ENCODE assay signal across 15 cellular contexts in genomic region chr19:38392707-38393308, GRCh38. TPM values are rescaled to one million over a fixed set of nuclear protein-coding genes. Genes with fewer than 3 reads are reported as not detected.
DNase-seq lines count a peak whose midpoint lies in the region; ATAC-seq, FAIRE-seq and TF ChIP-seq lines count a peak whose summit lies in the region.
"Had no signal": no experiment of that assay in that cellular context is flagged by ENCODE, and none has a peak within 500 bp of the region (broad histone marks: within the 10 kb centered on the region; RNA-seq: fewer than 3 reads in every experiment).

No MANE protein-coding gene starts in this region.

- no peaks in the 10 kb centered on the region for H3K9me3 Mint-ChIP-seq in naive thymus-derived CD4-positive, alpha-beta T cell
- H3K9me3 Mint-ChIP-seq: CD4-positive, alpha-beta memory T cell had no signal

- H3K79me2 ChIP-seq in HepG2 (ENCODE audit: insufficient read depth, low read length): no peaks in the 10 kb centered on the region

- peaks cover 0 to 38% (median 13%) of the 10 kb centered on the region in 5 donors for H3K27me3 Mint-ChIP-seq in naive thymus-derived CD4-positive, alpha-beta T cell

- in situ Hi-C loops in Caki2 (cut with HindIII; ENCODE audit: low pct_unique_long_range_greater_than_20kb, low sequenced_read_pairs) (no loop called here), HepG2 (cut with HindIII; ENCODE audit: extremely low pct_ligation_motif_present, low pct_unique_long_range_greater_than_20kb) (no loop called here)

- POLR2A ChIA-PET in HepG2 (lab: Yijun Ruan, JAX): interaction anchor here (0.8 kb wide), 1 partner anchor 10 kb away, joined by 3 read pairs; the partner anchor contains the start of gene FAM98C
- POLR2A ChIA-PET in naive thymus-derived CD4-positive, alpha-beta T cell (lab: Charles Lee): no interaction called here

- H3K9ac ChIP-seq in adipocyte (ENCODE audit: low read length): no peak overlapping the region
- no peak overlapping the region for H3K9ac ChIP-seq in HepG2 (ENCODE audit: insufficient read depth, low read depth, low read length)

- H3K4me3 ChIP-seq in adipocyte (ENCODE audit: low read length): no peak overlapping the region
- no peak overlapping the region for H3K4me3 ChIP-seq in HepG2 (replicated peaks in 1 of 3; ENCODE audit: insufficient read depth in 1 of 3, low read depth in 2 of 3, low read length in 3 of 3)
- H3K4me3 ChIP-seq in naive thymus-derived CD4-positive, alpha-beta T cell (ENCODE audit: low read length): no peak overlapping the region
- H3K4me3 ChIP-seq: SJSA1 had no signal

- intact Hi-C loops in HepG2 (cut with micrococcal nuclease; ENCODE audit: unreplicated experiment): no loop called here
- intact Hi-C loops in naive thymus-derived CD4-positive, alpha-beta T cell (cut with micrococcal nuclease): loop anchor here in 1 of 2 donors (10.0 kb wide), 1 partner anchor 952 kb away; the partner anchor contains the start of gene SAMD4B

- H3K4me1 ChIP-seq in adipocyte (ENCODE audit: control insufficient read depth, insufficient read depth, low read length): peaks cover 9% of the 10 kb centered on the region
- H3K4me1 ChIP-seq in HepG2 (ENCODE audit: insufficient read depth, low read length): peaks cover 41% of the 10 kb centered on the region
- H3K4me1 ChIP-seq in naive thymus-derived CD4-positive, alpha-beta T cell (ENCODE audit: control insufficient read depth in 2 of 2, insufficient read depth in 2 of 2, low read length in 2 of 2): peaks cover 11 to 33% of the 10 kb centered on the region in 2 donors

- H4K20me1 ChIP-seq in HepG2 (ENCODE audit: insufficient read depth, low read length): no peaks in the 10 kb centered on the region

- WGBS in HepG2 (ENCODE audit: low lambda C conversion rate): 22% methylated on average over 6 of the region's 6 CpGs

- H3K4me3 Mint-ChIP-seq in naive thymus-derived CD4-positive, alpha-beta T cell: no peak overlapping the region

- H3K4me1 Mint-ChIP-seq in naive thymus-derived CD4-positive, alpha-beta T cell: peaks cover 8 to 40% (median 34%) of the 10 kb centered on the region in 7 donors

- H3K4me2 ChIP-seq in HepG2 (ENCODE audit: low read depth, low read length): no peak overlapping the region

- no peak for ATAC-seq in HepG2
- ATAC-seq in naive thymus-derived CD4-positive, alpha-beta T cell: no peak
- no peak for ATAC-seq in left lobe of liver

- FAIRE-seq in HTR-8/SVneo (lab: Jason Lieb, UNC) (peak; percentile 36), HepG2 (lab: Jason Lieb, UNC) (peak; percentile 23), GM12891 (lab: Jason Lieb, UNC) (no peak)
- FAIRE-seq: endometrium had no signal

- H3K9me3 ChIP-seq in adipocyte (ENCODE audit: control insufficient read depth, low read length): no peaks in the 10 kb centered on the region
- no peaks in the 10 kb centered on the region for H3K9me3 ChIP-seq in HepG2 (ENCODE audit: low read length)
- H3K9me3 ChIP-seq in naive thymus-derived CD4-positive, alpha-beta T cell (ENCODE audit: control insufficient read depth in 2 of 3, low read length in 3 of 3): no peaks in the 10 kb centered on the region
- H3K9me3 ChIP-seq: SJSA1 had no signal

- TF ChIP-seq CTCF in HepG2 (CRISPR knock-in tag; IDR thresholded peaks at IDR 0.05): no peak

- H3K27ac ChIP-seq in HepG2 (ENCODE audit: extremely low read length, insufficient read depth, low read length): no peak overlapping the region
- H3K27ac ChIP-seq in naive thymus-derived CD4-positive, alpha-beta T cell (ENCODE audit: low read depth, low read length): no peak overlapping the region
- H3K27ac ChIP-seq: SJSA1 had no signal

- H3K27me3 ChIP-seq in adipocyte (replicated peaks; ENCODE audit: control insufficient read depth, insufficient read depth, low read length): peaks cover 4% of the 10 kb centered on the region
- peaks cover 3 to 51% of the 10 kb centered on the region in 2 experiments; a peak in 3 of 5 replicates for H3K27me3 ChIP-seq in HepG2 (ENCODE audit: control insufficient read depth in 1 of 2, insufficient read depth in 2 of 2, low read length in 2 of 2)
- no peaks in the 10 kb centered on the region for H3K27me3 ChIP-seq in naive thymus-derived CD4-positive, alpha-beta T cell (ENCODE audit: control insufficient read depth in 2 of 2, insufficient read depth in 2 of 2, low read length in 2 of 2)
- H3K27me3 ChIP-seq: SJSA1 had no signal

- no peak for TF ChIP-seq RAD21 in HepG2 (CRISPR knock-in tag; IDR thresholded peaks at IDR 0.05)

- DNase-seq in Caki2 (ENCODE audit: low read depth) (peak; percentile 56), HTR-8/SVneo (ENCODE audit: insufficient read length, low spot score) (no peak), adipocyte (ENCODE audit: low read depth) (peak; percentile 45), HepG2 (ENCODE audit: low spot score) (peak; percentile 58), GM12891 (ENCODE audit: insufficient read length, low spot score) (no peak), left lobe of liver (ENCODE audit: low spot score) (no peak), inferior parietal cortex (ENCODE audit: extremely low spot score) (no peak)
- no peak for DNase-seq in naive thymus-derived CD4-positive, alpha-beta T cell
- DNase-seq: activated CD4-positive, CD25-positive, alpha-beta regulatory T cell treated with anti-CD3 and anti-CD28 coated beads, Interleukin-2, amount 50 U/mL, for 72 hours; CD4-positive, alpha-beta memory T cell; NCI-H1436 treated with DMSO at 0.1 percent for 48 hours had no signal

- CTCF ChIA-PET in HepG2 (lab: Yijun Ruan, JAX; ENCODE audit: low intra/inter-chr PET ratio, low total read pairs): no interaction called here
- CTCF ChIA-PET in naive thymus-derived CD4-positive, alpha-beta T cell (lab: Charles Lee): interaction anchor here (1.2 kb wide), 1 partner anchor 10 kb away, joined by 3 read pairs; the partner anchor contains the start of gene FAM98C

- no TSS peak for BruUV-seq in HepG2 (replicated peaks; lab: Mats Ljungman, UMichigan)

- no peak overlapping the region for H2AFZ ChIP-seq in HepG2 (ENCODE audit: low read length)

- no peaks in the 10 kb centered on the region for H3K36me3 ChIP-seq in adipocyte (ENCODE audit: control insufficient read depth, insufficient read depth, low read length, severe bottlenecking)
- no peaks in the 10 kb centered on the region for H3K36me3 ChIP-seq in HepG2 (replicated peaks in 1 of 2; ENCODE audit: control insufficient read depth in 1 of 2, insufficient read depth in 2 of 2, low read length in 2 of 2)
- no peaks in the 10 kb centered on the region for H3K36me3 ChIP-seq in naive thymus-derived CD4-positive, alpha-beta T cell (ENCODE audit: control insufficient read depth in 2 of 3, insufficient read depth in 3 of 3, low read length in 3 of 3)

- TF ChIP-seq POLR2A in HepG2 (IDR thresholded peaks at IDR 0.05; ENCODE audit: insufficient read depth in 1 of 2, low read depth in 2 of 2, low read length in 2 of 2): no peak
- TF ChIP-seq POLR2A in GM12891 (IDR thresholded peaks at IDR 0.05; ENCODE audit: low read depth, low read length): no peak

- peak overlapping the region in 1 of 9 donors; percentile 10 for H3K27ac Mint-ChIP-seq in naive thymus-derived CD4-positive, alpha-beta T cell

- H3K36me3 Mint-ChIP-seq in naive thymus-derived CD4-positive, alpha-beta T cell: peaks cover 0 to 5% (median 0%) of the 10 kb centered on the region in 5 donors

- TF ChIP-seq EP300 in HepG2 (IDR thresholded peaks at IDR 0.05; ENCODE audit: low read depth in 2 of 2, low read length in 2 of 2) (no peak), HepG2 (CRISPR knock-in tag; IDR thresholded peaks at IDR 0.05; ENCODE audit: borderline replicate concordance) (no peak)

RNA-seq across cellular contexts. Expression of gene SPRED3, which starts 4.3 kb away (rescaled TPM):
- total RNA-seq in Caki2 (2014; rRNA removed; shearing (Covaris generic); ENCODE audit: low replicate concordance): 1.7 TPM in 1 of 2 replicates, not detected in the other
- 0.06 and 0.15 TPM in 2 replicates for total RNA-seq in HepG2 (2016; rRNA removed; fragmentation: Illumina TruSeq; extraction: Trizol)
- total RNA-seq in HepG2 (2016; cell fraction: cytosol; rRNA removed; fragmentation: Illumina TruSeq; extraction: Trizol; ENCODE audit: low read depth): 0.09 TPM in 1 of 2 replicates, not detected in the other
- 0.19 TPM in 1 of 2 replicates, not detected in the other for total RNA-seq in HepG2 (2016; cell fraction: insoluble cytoplasmic fraction; rRNA removed; fragmentation: Illumina TruSeq; extraction: Trizol)
- total RNA-seq in HepG2 (2016; cell fraction: membrane; rRNA removed; fragmentation: Illumina TruSeq; extraction: Trizol): 0.15 and 0.28 TPM in 2 replicates
- not detected in 2 replicates for total RNA-seq in HepG2 (2016; cell fraction: nucleus; rRNA removed; fragmentation: Illumina TruSeq; extraction: Trizol)
- 0.17 and 0.54 TPM in 2 replicates for polyA plus RNA-seq in HepG2 (2011; rRNA removed)
- polyA plus RNA-seq in HepG2 (2011; cell fraction: cytosol; rRNA removed): 0.04 and 0.08 TPM in 2 replicates
- 2.7 TPM in 2 replicates for polyA plus RNA-seq in HepG2 (2011; cell fraction: nucleus; rRNA removed)
- polyA plus RNA-seq in HepG2 (2012): 0.03 and 0.43 TPM in 2 replicates
- 0.02 TPM in 2 replicates for polyA plus RNA-seq in HepG2 (2016; cell fraction: cytosol; fragmentation: Illumina TruSeq; extraction: Trizol; ENCODE audit: low read depth)
- polyA plus RNA-seq in HepG2 (2016; cell fraction: insoluble cytoplasmic fraction; fragmentation: Illumina TruSeq; extraction: Trizol; ENCODE audit: low read depth): 0.10 and 0.17 TPM in 2 replicates
- polyA plus RNA-seq in HepG2 (2016; cell fraction: membrane; fragmentation: Illumina TruSeq; extraction: Trizol; ENCODE audit: low read depth): 0.13 TPM in 2 replicates
- polyA plus RNA-seq in HepG2 (2016; cell fraction: nucleus; fragmentation: Illumina TruSeq; extraction: Trizol; ENCODE audit: insufficient read depth, low read depth): 0.59 and 2.3 TPM in 2 replicates
- 0.44 and 2.6 TPM in 2 replicates for polyA minus RNA-seq in HepG2 (2011; rRNA and poly(A)+ RNA removed; ENCODE audit: low replicate concordance)
- polyA minus RNA-seq in HepG2 (2011; cell fraction: cytosol; rRNA and poly(A)+ RNA removed): not detected in 2 replicates
- polyA minus RNA-seq in HepG2 (2011; cell fraction: nucleus; rRNA and poly(A)+ RNA removed): 1.5 and 1.7 TPM in 2 replicates
- polyA plus RNA-seq in GM12891 (2012; ENCODE audit: low read depth, missing spikeins): 0.40 TPM
- 1 to 10 TPM; 1.6 to 2.9 (median 2.6) TPM for total RNA-seq in naive thymus-derived CD4-positive, alpha-beta T cell
- under 1 TPM; 0.12 to 0.22 TPM for polyA plus RNA-seq in naive thymus-derived CD4-positive, alpha-beta T cell
- total RNA-seq in left lobe of liver: 0.30 TPM

RNA-seq across cellular contexts. Expression of gene GGN, which starts 5.0 kb away (rescaled TPM):
- total RNA-seq in Caki2 (2014; rRNA removed; shearing (Covaris generic); ENCODE audit: low replicate concordance): 2.5 TPM in 1 of 2 replicates, not detected in the other
- total RNA-seq in HepG2 (2016; rRNA removed; fragmentation: Illumina TruSeq; extraction: Trizol) (not detected in 2 replicates), left lobe of liver (not detected)
- not detected in 2 replicates for total RNA-seq in HepG2 (2016; cell fraction: cytosol; rRNA removed; fragmentation: Illumina TruSeq; extraction: Trizol; ENCODE audit: low read depth)
- total RNA-seq in HepG2 (2016; cell fraction: insoluble cytoplasmic fraction; rRNA removed; fragmentation: Illumina TruSeq; extraction: Trizol): not detected in 2 replicates
- not detected in 2 replicates for total RNA-seq in HepG2 (2016; cell fraction: membrane; rRNA removed; fragmentation: Illumina TruSeq; extraction: Trizol)
- total RNA-seq in HepG2 (2016; cell fraction: nucleus; rRNA removed; fragmentation: Illumina TruSeq; extraction: Trizol): not detected in 2 replicates
- polyA plus RNA-seq in HepG2 (2011; rRNA removed): 0.07 TPM in 1 of 2 replicates, not detected in the other
- polyA plus RNA-seq in HepG2 (2011; cell fraction: cytosol; rRNA removed): not detected in 2 replicates
- polyA plus RNA-seq in HepG2 (2011; cell fraction: nucleus; rRNA removed): 0.06 and 0.14 TPM in 2 replicates
- 0.08 and 0.28 TPM in 2 replicates for polyA plus RNA-seq in HepG2 (2012)
- polyA plus RNA-seq in HepG2 (2016; cell fraction: cytosol; fragmentation: Illumina TruSeq; extraction: Trizol; ENCODE audit: low read depth): not detected in 2 replicates
- polyA plus RNA-seq in HepG2 (2016; cell fraction: insoluble cytoplasmic fraction; fragmentation: Illumina TruSeq; extraction: Trizol; ENCODE audit: low read depth): not detected in 2 replicates
- not detected in 2 replicates for polyA plus RNA-seq in HepG2 (2016; cell fraction: membrane; fragmentation: Illumina TruSeq; extraction: Trizol; ENCODE audit: low read depth)
- polyA plus RNA-seq in HepG2 (2016; cell fraction: nucleus; fragmentation: Illumina TruSeq; extraction: Trizol; ENCODE audit: insufficient read depth, low read depth): not detected in 2 replicates
- polyA minus RNA-seq in HepG2 (2011; rRNA and poly(A)+ RNA removed; ENCODE audit: low replicate concordance): not detected in 2 replicates
- polyA minus RNA-seq in HepG2 (2011; cell fraction: cytosol; rRNA and poly(A)+ RNA removed): not detected in 2 replicates
- not detected in 2 replicates for polyA minus RNA-seq in HepG2 (2011; cell fraction: nucleus; rRNA and poly(A)+ RNA removed)
- polyA plus RNA-seq in GM12891 (2012; ENCODE audit: low read depth, missing spikeins): not detected
- under 1 TPM in 3 of 5 experiments, not detected in 2; 0.29 to 0.60 (median 0.39) TPM for total RNA-seq in naive thymus-derived CD4-positive, alpha-beta T cell
- not detected for polyA plus RNA-seq in naive thymus-derived CD4-positive, alpha-beta T cell
- total RNA-seq: subcutaneous adipose tissue had no signal
- polyA plus RNA-seq: CD4-positive, alpha-beta memory T cell had no signal

RNA-seq across cellular contexts. Expression of gene FAM98C, which starts 10.1 kb away (rescaled TPM):
- total RNA-seq in Caki2 (2014; rRNA removed; shearing (Covaris generic); ENCODE audit: low replicate concordance): 23.9 and 31.9 TPM in 2 replicates
- 7.4 and 10.0 TPM in 2 replicates for total RNA-seq in HepG2 (2016; rRNA removed; fragmentation: Illumina TruSeq; extraction: Trizol)
- 6.0 TPM in 2 replicates for total RNA-seq in HepG2 (2016; cell fraction: cytosol; rRNA removed; fragmentation: Illumina TruSeq; extraction: Trizol; ENCODE audit: low read depth)
- 6.7 and 10.1 TPM in 2 replicates for total RNA-seq in HepG2 (2016; cell fraction: insoluble cytoplasmic fraction; rRNA removed; fragmentation: Illumina TruSeq; extraction: Trizol)
- total RNA-seq in HepG2 (2016; cell fraction: membrane; rRNA removed; fragmentation: Illumina TruSeq; extraction: Trizol): 6.6 and 6.9 TPM in 2 replicates
- total RNA-seq in HepG2 (2016; cell fraction: nucleus; rRNA removed; fragmentation: Illumina TruSeq; extraction: Trizol): 7.8 and 8.6 TPM in 2 replicates
- 11.0 and 11.5 TPM in 2 replicates for polyA plus RNA-seq in HepG2 (2011; rRNA removed)
- polyA plus RNA-seq in HepG2 (2011; cell fraction: cytosol; rRNA removed): 5.8 and 10.9 TPM in 2 replicates
- 28.8 and 32.0 TPM in 2 replicates for polyA plus RNA-seq in HepG2 (2011; cell fraction: nucleus; rRNA removed)
- 5.4 and 7.0 TPM in 2 replicates for polyA plus RNA-seq in HepG2 (2012)
- 5.1 and 5.9 TPM in 2 replicates for polyA plus RNA-seq in HepG2 (2016; cell fraction: cytosol; fragmentation: Illumina TruSeq; extraction: Trizol; ENCODE audit: low read depth)
- 7.4 and 8.0 TPM in 2 replicates for polyA plus RNA-seq in HepG2 (2016; cell fraction: insoluble cytoplasmic fraction; fragmentation: Illumina TruSeq; extraction: Trizol; ENCODE audit: low read depth)
- 5.4 and 6.1 TPM in 2 replicates for polyA plus RNA-seq in HepG2 (2016; cell fraction: membrane; fragmentation: Illumina TruSeq; extraction: Trizol; ENCODE audit: low read depth)
- 18.2 and 20.4 TPM in 2 replicates for polyA plus RNA-seq in HepG2 (2016; cell fraction: nucleus; fragmentation: Illumina TruSeq; extraction: Trizol; ENCODE audit: insufficient read depth, low read depth)
- polyA minus RNA-seq in HepG2 (2011; rRNA and poly(A)+ RNA removed; ENCODE audit: low replicate concordance): 5.8 and 6.2 TPM in 2 replicates
- polyA minus RNA-seq in HepG2 (2011; cell fraction: cytosol; rRNA and poly(A)+ RNA removed): 4.2 and 5.5 TPM in 2 replicates
- 3.7 and 4.5 TPM in 2 replicates for polyA minus RNA-seq in HepG2 (2011; cell fraction: nucleus; rRNA and poly(A)+ RNA removed)
- polyA plus RNA-seq in GM12891 (2012; ENCODE audit: low read depth, missing spikeins): 10.3 TPM
- 10 to 100 TPM; 33.8 to 56.5 (median 44.7) TPM for total RNA-seq in naive thymus-derived CD4-positive, alpha-beta T cell
- 10 to 100 TPM; 16.2 to 29.0 TPM for polyA plus RNA-seq in naive thymus-derived CD4-positive, alpha-beta T cell
- total RNA-seq in left lobe of liver: 8.7 TPM

RNA-seq across cellular contexts. Expression of gene PSMD8, which starts 18.4 kb away (rescaled TPM):
- total RNA-seq in Caki2 (2014; rRNA removed; shearing (Covaris generic); ENCODE audit: low replicate concordance): 444 and 614 TPM in 2 replicates
- total RNA-seq in HepG2 (2016; rRNA removed; fragmentation: Illumina TruSeq; extraction: Trizol) (162 and 182 TPM in 2 replicates), left lobe of liver (62.5 TPM)
- total RNA-seq in HepG2 (2016; cell fraction: cytosol; rRNA removed; fragmentation: Illumina TruSeq; extraction: Trizol; ENCODE audit: low read depth): 33.9 and 38.1 TPM in 2 replicates
- total RNA-seq in HepG2 (2016; cell fraction: insoluble cytoplasmic fraction; rRNA removed; fragmentation: Illumina TruSeq; extraction: Trizol): 152 and 200 TPM in 2 replicates
- total RNA-seq in HepG2 (2016; cell fraction: membrane; rRNA removed; fragmentation: Illumina TruSeq; extraction: Trizol): 48.9 and 51.9 TPM in 2 replicates
- total RNA-seq in HepG2 (2016; cell fraction: nucleus; rRNA removed; fragmentation: Illumina TruSeq; extraction: Trizol): 54.2 and 57.6 TPM in 2 replicates
- 296 and 301 TPM in 2 replicates for polyA plus RNA-seq in HepG2 (2011; rRNA removed)
- polyA plus RNA-seq in HepG2 (2011; cell fraction: cytosol; rRNA removed): 291 and 381 TPM in 2 replicates
- polyA plus RNA-seq in HepG2 (2011; cell fraction: nucleus; rRNA removed): 94.6 and 107 TPM in 2 replicates
- 96.4 and 131 TPM in 2 replicates for polyA plus RNA-seq in HepG2 (2012)
- polyA plus RNA-seq in HepG2 (2016; cell fraction: cytosol; fragmentation: Illumina TruSeq; extraction: Trizol; ENCODE audit: low read depth): 42.7 and 43.8 TPM in 2 replicates
- polyA plus RNA-seq in HepG2 (2016; cell fraction: insoluble cytoplasmic fraction; fragmentation: Illumina TruSeq; extraction: Trizol; ENCODE audit: low read depth): 227 and 233 TPM in 2 replicates
- 48.1 and 50.0 TPM in 2 replicates for polyA plus RNA-seq in HepG2 (2016; cell fraction: membrane; fragmentation: Illumina TruSeq; extraction: Trizol; ENCODE audit: low read depth)
- 103 and 107 TPM in 2 replicates for polyA plus RNA-seq in HepG2 (2016; cell fraction: nucleus; fragmentation: Illumina TruSeq; extraction: Trizol; ENCODE audit: insufficient read depth, low read depth)
- 239 and 250 TPM in 2 replicates for polyA minus RNA-seq in HepG2 (2011; rRNA and poly(A)+ RNA removed; ENCODE audit: low replicate concordance)
- 71.2 and 79.0 TPM in 2 replicates for polyA minus RNA-seq in HepG2 (2011; cell fraction: cytosol; rRNA and poly(A)+ RNA removed)
- polyA minus RNA-seq in HepG2 (2011; cell fraction: nucleus; rRNA and poly(A)+ RNA removed): 39.3 and 41.1 TPM in 2 replicates
- polyA plus RNA-seq in GM12891 (2012; ENCODE audit: low read depth, missing spikeins): 171 TPM
- total RNA-seq in naive thymus-derived CD4-positive, alpha-beta T cell: 100 to 1,000 TPM in 1 of 5 experiments, 10 to 100 TPM in 4; 68.4 to 181 (median 75.8) TPM
- 100 to 1,000 TPM; 141 to 144 TPM for polyA plus RNA-seq in naive thymus-derived CD4-positive, alpha-beta T cell

RNA-seq across cellular contexts. Expression of gene RASGRP4, which starts 33.2 kb away (rescaled TPM):
- total RNA-seq in Caki2 (2014; rRNA removed; shearing (Covaris generic); ENCODE audit: low replicate concordance): not detected in 2 replicates
- not detected in 2 replicates for total RNA-seq in HepG2 (2016; rRNA removed; fragmentation: Illumina TruSeq; extraction: Trizol)
- total RNA-seq in HepG2 (2016; cell fraction: cytosol; rRNA removed; fragmentation: Illumina TruSeq; extraction: Trizol; ENCODE audit: low read depth): not detected in 2 replicates
- not detected in 2 replicates for total RNA-seq in HepG2 (2016; cell fraction: insoluble cytoplasmic fraction; rRNA removed; fragmentation: Illumina TruSeq; extraction: Trizol)
- total RNA-seq in HepG2 (2016; cell fraction: membrane; rRNA removed; fragmentation: Illumina TruSeq; extraction: Trizol): not detected in 2 replicates
- not detected in 2 replicates for total RNA-seq in HepG2 (2016; cell fraction: nucleus; rRNA removed; fragmentation: Illumina TruSeq; extraction: Trizol)
- polyA plus RNA-seq in HepG2 (2011; rRNA removed): not detected in 2 replicates
- not detected in 2 replicates for polyA plus RNA-seq in HepG2 (2011; cell fraction: cytosol; rRNA removed)
- not detected in 2 replicates for polyA plus RNA-seq in HepG2 (2011; cell fraction: nucleus; rRNA removed)
- 0.08 and 0.17 TPM in 2 replicates for polyA plus RNA-seq in HepG2 (2012)
- polyA plus RNA-seq in HepG2 (2016; cell fraction: cytosol; fragmentation: Illumina TruSeq; extraction: Trizol; ENCODE audit: low read depth): not detected in 2 replicates
- polyA plus RNA-seq in HepG2 (2016; cell fraction: insoluble cytoplasmic fraction; fragmentation: Illumina TruSeq; extraction: Trizol; ENCODE audit: low read depth): not detected in 2 replicates
- not detected in 2 replicates for polyA plus RNA-seq in HepG2 (2016; cell fraction: membrane; fragmentation: Illumina TruSeq; extraction: Trizol; ENCODE audit: low read depth)
- polyA plus RNA-seq in HepG2 (2016; cell fraction: nucleus; fragmentation: Illumina TruSeq; extraction: Trizol; ENCODE audit: insufficient read depth, low read depth): not detected in 2 replicates
- not detected in 2 replicates for polyA minus RNA-seq in HepG2 (2011; rRNA and poly(A)+ RNA removed; ENCODE audit: low replicate concordance)
- polyA minus RNA-seq in HepG2 (2011; cell fraction: cytosol; rRNA and poly(A)+ RNA removed): not detected in 2 replicates
- polyA minus RNA-seq in HepG2 (2011; cell fraction: nucleus; rRNA and poly(A)+ RNA removed): not detected in 2 replicates
- 4.2 TPM for polyA plus RNA-seq in GM12891 (2012; ENCODE audit: low read depth, missing spikeins)
- 10 to 100 TPM in 1 of 5 experiments, 1 to 10 TPM in 2, under 1 TPM in 2; 0.16 to 32.7 (median 1.3) TPM for total RNA-seq in naive thymus-derived CD4-positive, alpha-beta T cell
- polyA plus RNA-seq in naive thymus-derived CD4-positive, alpha-beta T cell: under 1 TPM in 1 of 2 donors, not detected in 1; 0.14 TPM
- total RNA-seq in left lobe of liver: 1.0 TPM
- total RNA-seq: pulmonary artery endothelial cell, SJSA1 had no signal

Comparison
In these comparisons a context has a peak if more than half of its experiments do, and no peak if none do; other contexts are left out.
1. DNase-seq: peak in Caki2 (single experiment), adipocyte (single experiment) and HepG2 (single experiment); none in HTR-8/SVneo (single experiment), GM12891 (single experiment), naive thymus-derived CD4-positive, alpha-beta T cell (0 of 9), left lobe of liver (single experiment) and inferior parietal cortex (single experiment).